Comparison of ENCODE assay signal across 2 cellular contexts in genomic region chr12:120126635-120127005, GRCh38.
TF ChIP-seq lines count a peak whose summit lies in the region.

No MANE protein-coding gene starts in this region.

TF ChIP-seq in liver, 16 proteins besides CTCF, POLR2A, EP300 and RAD21 (continued from another document):
- TF ChIP-seq ZBTB33 (IDR thresholded peaks at IDR 0.05) (no peak), ATF3 (IDR thresholded peaks at IDR 0.05) (no peak), RXRA (IDR thresholded peaks at IDR 0.05) (no peak), HNF4A (conservative IDR thresholded peaks at IDR 0.05) (no peak), NR2F2 (IDR thresholded peaks at IDR 0.05) (no peak), YY1 (IDR thresholded peaks at IDR 0.05) (no peak), FOXA2 (IDR thresholded peaks at IDR 0.05) (no peak), REST (IDR thresholded peaks at IDR 0.05) (no peak), JUND (IDR thresholded peaks at IDR 0.05) (no peak), GABPA (IDR thresholded peaks at IDR 0.05 in 1 of 2, conservative IDR thresholded peaks at IDR 0.05 in 1 of 2) (no peak), HNF4G (IDR thresholded peaks at IDR 0.05) (no peak), SP1 (IDR thresholded peaks at IDR 0.05) (peak; percentile 17), MAX (IDR thresholded peaks at IDR 0.05) (peak; percentile 28), FOXA1 (IDR thresholded peaks at IDR 0.05) (no peak)

TF ChIP-seq in HepG2, 621 proteins besides CTCF, POLR2A, EP300 and RAD21 (continued from another document):
- TF ChIP-seq DRAP1 (CRISPR knock-in tag; IDR thresholded peaks at IDR 0.05) = no peak
- no peak for TF ChIP-seq ZNF468 (CRISPR knock-in tag; IDR thresholded peaks at IDR 0.05)
- no peak for TF ChIP-seq TBX2 (CRISPR knock-in tag; IDR thresholded peaks at IDR 0.05; ENCODE audit: borderline replicate concordance)
- TF ChIP-seq ZNF564 (CRISPR knock-in tag; IDR thresholded peaks at IDR 0.05) = no peak
- no peak for TF ChIP-seq ZFX (CRISPR knock-in tag; IDR thresholded peaks at IDR 0.05; ENCODE audit: low read depth)
- TF ChIP-seq ZNF224 (CRISPR knock-in tag; IDR thresholded peaks at IDR 0.05) = no peak
- TF ChIP-seq NFATC3 (CRISPR knock-in tag; IDR thresholded peaks at IDR 0.05) = no peak
- no peak for TF ChIP-seq SNRNP70 (IDR thresholded peaks at IDR 0.05; ENCODE audit: low read depth, low read length)
- TF ChIP-seq DNMT3B (CRISPR knock-in tag; conservative IDR thresholded peaks at IDR 0.05) = no peak
- TF ChIP-seq MYC (CRISPR knock-in tag; IDR thresholded peaks at IDR 0.05; ENCODE audit: borderline replicate concordance) = no peak
- TF ChIP-seq ZNF652 (CRISPR knock-in tag; IDR thresholded peaks at IDR 0.05; ENCODE audit: borderline replicate concordance, low read depth) = no peak
- TF ChIP-seq ZNF557 (CRISPR knock-in tag; IDR thresholded peaks at IDR 0.05) = no peak
- TF ChIP-seq KDM5A (IDR thresholded peaks at IDR 0.05; ENCODE audit: borderline replicate concordance, low read length) = no peak
- TF ChIP-seq ZNF709 (CRISPR knock-in tag; IDR thresholded peaks at IDR 0.05) = no peak
- no peak for TF ChIP-seq DPF2 (CRISPR knock-in tag; IDR thresholded peaks at IDR 0.05; ENCODE audit: borderline replicate concordance, low read depth)
- no peak for TF ChIP-seq ETS1 (CRISPR knock-in tag; IDR thresholded peaks at IDR 0.05)
